Comparison of ENCODE assay signal across 28 cellular contexts in genomic region chr20:39328347-39328746, GRCh38.
"Had no signal": no experiment of that assay in that cellular context is flagged by ENCODE, and none has a peak within 500 bp of the region (broad histone marks: within the 10 kb centered on the region; RNA-seq: fewer than 3 reads in every experiment).

No MANE protein-coding gene starts in this region.

- H3K4me1 ChIP-seq: left lung, lower lobe of right lung, neural progenitor cell, right atrium auricular region, right lobe of liver, stomach, testis, thyroid gland, transverse colon, upper lobe of left lung, vagina had no signal

- H3K9ac ChIP-seq: neural progenitor cell had no signal

- H3K4me3 ChIP-seq: left lung, lower lobe of right lung, neural progenitor cell, right atrium auricular region, right lobe of liver, stomach, testis, thyroid gland, transverse colon, upper lobe of left lung, vagina had no signal

- H3K4me2 ChIP-seq: neural progenitor cell had no signal

- ATAC-seq: left colon; left lung; lower lobe of right lung; naive thymus-derived CD8-positive, alpha-beta T cell; right lobe of liver; stimulated activated naive B cell treated with anti-CD40 and anti-IgM and Interleukin-4, amounts not matched to agents 10 μg/mL and 1 μg/mL and 100 μg/mL, for 72 hours; stimulated activated naive CD8-positive, alpha-beta T cell treated with anti-CD3 and anti-CD28 coated beads, Interleukin-15, Interleukin-2, amounts not matched to agents 100 U/mL and 50 U/mL, for 24 hours had no signal

- H2AFZ ChIP-seq: neural progenitor cell had no signal

- DNase-seq: hypothalamus; immature natural killer cell; kidney; left colon; left lung; lower lobe of right lung; mammary epithelial cell; mesenchymal stem cell; naive thymus-derived CD8-positive, alpha-beta T cell; nephron progenitor cell; occipital lobe; right lobe of liver; stimulated activated CD4-positive, alpha-beta T cell treated with anti-CD3 and anti-CD28 coated beads, Interleukin-12 subunit alpha, Interleukin-12 subunit beta, amount 100 ng/mL, for 4 hours; stimulated activated CD4-positive, alpha-beta T cell treated with anti-CD3 and anti-CD28 coated beads, Interleukin-15, amount 100 ng/mL, for 24 hours; stimulated activated CD4-positive, alpha-beta T cell treated with anti-CD3 and anti-CD28 coated beads, Interleukin-2, amount 100 ng/mL, for 24 hours; stimulated activated CD4-positive, alpha-beta T cell treated with anti-CD3 and anti-CD28 coated beads, Interleukin-4, amount 100 ng/mL, for 1 hour; stimulated activated naive B cell treated with anti-CD40 and anti-IgM and Interleukin-4, amounts not matched to agents 10 μg/mL and 1 μg/mL and 100 μg/mL, for 72 hours; stimulated activated naive CD8-positive, alpha-beta T cell treated with anti-CD3 and anti-CD28 coated beads, Interleukin-15, Interleukin-2, amounts not matched to agents 100 U/mL and 50 U/mL, for 24 hours; stomach; testis; thyroid gland; transverse colon; upper lobe of left lung had no signal

- FAIRE-seq: islet of Langerhans, kidney had no signal

- H3K27me3 ChIP-seq: left lung, neural progenitor cell, neutrophil, right atrium auricular region, right lobe of liver, stomach, testis, thyroid gland, transverse colon, upper lobe of left lung, vagina had no signal

- H3K27ac ChIP-seq: left lung, lower lobe of right lung, neural progenitor cell, neutrophil, right atrium auricular region, right lobe of liver, stomach, testis, thyroid gland, transverse colon, upper lobe of left lung, vagina had no signal

- H3K36me3 ChIP-seq: left lung, lower lobe of right lung, neural progenitor cell, neutrophil, right atrium auricular region, right lobe of liver, stomach, thyroid gland, transverse colon, upper lobe of left lung, vagina had no signal

- H3K9me3 ChIP-seq: left lung, lower lobe of right lung, neutrophil, right atrium auricular region, right lobe of liver, stomach, testis, thyroid gland, transverse colon, upper lobe of left lung, vagina had no signal
